Comparison of ENCODE assay signal across 18 cellular contexts in genomic region chr17:48062273-48062672, GRCh38. TPM values are rescaled to one million over a fixed set of nuclear protein-coding genes. Genes with fewer than 3 reads are reported as not detected.
DNase-seq lines count a peak whose midpoint lies in the region; ATAC-seq and TF ChIP-seq lines count a peak whose summit lies in the region.
"Had no signal": no experiment of that assay in that cellular context is flagged by ENCODE, and none has a peak within 500 bp of the region (broad histone marks: within the 10 kb centered on the region; RNA-seq: fewer than 3 reads in every experiment).

No MANE protein-coding gene starts in this region.

- peaks cover 41% of the 10 kb centered on the region for H3F3A ChIP-seq in neural progenitor cell (ENCODE audit: low read depth)

- no peaks in the 10 kb centered on the region for H3K9me3 ChIP-seq in ascending aorta
- no peaks in the 10 kb centered on the region for H3K9me3 ChIP-seq in neural progenitor cell (ENCODE audit: low read depth)
- no peaks in the 10 kb centered on the region for H3K9me3 ChIP-seq in uterus
- H3K9me3 ChIP-seq: BLaER1 had no signal

- peaks cover 94% of the 10 kb centered on the region for H3K36me3 Mint-ChIP-seq in activated T-cell treated with anti-CD3 and anti-CD28 coated beads, Interleukin-2, amount 50 U/mL, for 24 hours (ENCODE audit: low read depth)
- peaks cover 17 to 40% of the 10 kb centered on the region in 2 donors for H3K36me3 Mint-ChIP-seq in activated T-cell treated with anti-CD3 and anti-CD28 coated beads, Interleukin-2, amount 50 U/mL, for 72 hours (ENCODE audit: insufficient read depth in 2 of 2)
- peaks cover 49% of the 10 kb centered on the region for H3K36me3 Mint-ChIP-seq in neural progenitor cell

- no peak for ATAC-seq in activated T-cell treated with anti-CD3 and anti-CD28 coated beads, Interleukin-2, amount 50 U/mL, for 72 hours (replicated peaks in 1 of 2)
- no peak for ATAC-seq in GM21528 (IDR thresholded peaks at IDR 0.05; ENCODE audit: low FRiP score, unreplicated experiment)
- no peak for ATAC-seq in Right ventricle myocardium inferior

- no peaks in the 10 kb centered on the region for H3K9me3 Mint-ChIP-seq in activated T-cell treated with anti-CD3 and anti-CD28 coated beads, Interleukin-2, amount 50 U/mL, for 24 hours
- no peaks in the 10 kb centered on the region for H3K9me3 Mint-ChIP-seq in activated T-cell treated with anti-CD3 and anti-CD28 coated beads, Interleukin-2, amount 50 U/mL, for 72 hours
- no peaks in the 10 kb centered on the region for H3K9me3 Mint-ChIP-seq in neural progenitor cell
- H3K9me3 Mint-ChIP-seq: CD4-positive, alpha-beta memory T cell had no signal

- no peak overlapping the region for H3K4me2 ChIP-seq in neural progenitor cell
- H3K4me2 ChIP-seq: BLaER1 had no signal

- H3K27ac ChIP-seq in ascending aorta (peak overlapping the region; percentile 38 to 53), neural progenitor cell (peak overlapping the region; percentile 53), uterus (peak overlapping the region; percentile 39 to 53)
- H3K27ac ChIP-seq: BLaER1 had no signal

- intact Hi-C loops in ascending aorta (cut with DNase I) (no loop called here), uterus (cut with DNase I; ENCODE audit: low total_unique reads) (no loop called here), Right ventricle myocardium inferior (cut with DNase I) (no loop called here)

- H3K79me2 ChIP-seq in neural progenitor cell (ENCODE audit: low read depth), result peaks cover 10% of the 10 kb centered on the region

- H3K4me3 Mint-ChIP-seq in activated T-cell treated with anti-CD3 and anti-CD28 coated beads, Interleukin-2, amount 50 U/mL, for 24 hours, result no peak overlapping the region
- H3K4me3 Mint-ChIP-seq in activated T-cell treated with anti-CD3 and anti-CD28 coated beads, Interleukin-2, amount 50 U/mL, for 72 hours, result no peak overlapping the region
- no peak overlapping the region for H3K4me3 Mint-ChIP-seq in neural progenitor cell
- H3K4me3 Mint-ChIP-seq: CD4-positive, alpha-beta memory T cell had no signal

- no peaks in the 10 kb centered on the region for H3K27me3 ChIP-seq in ascending aorta
- no peaks in the 10 kb centered on the region for H3K27me3 ChIP-seq in neural progenitor cell
- no peaks in the 10 kb centered on the region for H3K27me3 ChIP-seq in uterus
- H3K27me3 ChIP-seq: BLaER1 had no signal

- H3K4me3 ChIP-seq in ascending aorta (no peak overlapping the region), neural progenitor cell (no peak overlapping the region), uterus (no peak overlapping the region)
- H3K4me3 ChIP-seq: BLaER1 had no signal

- peaks cover 51 to 72% of the 10 kb centered on the region in 2 donors for H3K36me3 ChIP-seq in ascending aorta
- H3K36me3 ChIP-seq in neural progenitor cell, result no peaks in the 10 kb centered on the region
- no peaks in the 10 kb centered on the region for H3K36me3 ChIP-seq in uterus

- no peak overlapping the region for H3K9ac ChIP-seq in neural progenitor cell
- H3K9ac ChIP-seq: BLaER1 had no signal

- peaks cover 65% of the 10 kb centered on the region for H4K20me1 ChIP-seq in neural progenitor cell (ENCODE audit: low read depth)

- no peak overlapping the region for H2AFZ ChIP-seq in neural progenitor cell (replicated peaks)

- peaks cover 4% of the 10 kb centered on the region for H3K4me1 Mint-ChIP-seq in activated T-cell treated with anti-CD3 and anti-CD28 coated beads, Interleukin-2, amount 50 U/mL, for 24 hours (ENCODE audit: low read depth)
- peaks cover 20% of the 10 kb centered on the region for H3K4me1 Mint-ChIP-seq in activated T-cell treated with anti-CD3 and anti-CD28 coated beads, Interleukin-2, amount 50 U/mL, for 72 hours (ENCODE audit: low read depth)
- peaks cover 13% of the 10 kb centered on the region for H3K4me1 Mint-ChIP-seq in neural progenitor cell

- no peaks in the 10 kb centered on the region for H3K27me3 Mint-ChIP-seq in activated T-cell treated with anti-CD3 and anti-CD28 coated beads, Interleukin-2, amount 50 U/mL, for 24 hours
- H3K27me3 Mint-ChIP-seq in activated T-cell treated with anti-CD3 and anti-CD28 coated beads, Interleukin-2, amount 50 U/mL, for 72 hours (ENCODE audit: low read depth), result no peaks in the 10 kb centered on the region
- peaks cover 3% of the 10 kb centered on the region for H3K27me3 Mint-ChIP-seq in neural progenitor cell (ENCODE audit: insufficient read depth, low read depth)
- H3K27me3 Mint-ChIP-seq: CD4-positive, alpha-beta memory T cell had no signal

- peaks cover 0 to 15% of the 10 kb centered on the region in 2 donors for H3K4me1 ChIP-seq in ascending aorta
- no peaks in the 10 kb centered on the region for H3K4me1 ChIP-seq in neural progenitor cell
- peaks cover 0 to 9% of the 10 kb centered on the region in 2 donors for H3K4me1 ChIP-seq in uterus
- H3K4me1 ChIP-seq: BLaER1 had no signal

- no peak for DNase-seq in activated T-cell treated with anti-CD3 and anti-CD28 coated beads, Interleukin-2, amount 50 U/mL, for 24 hours
- no peak for DNase-seq in activated T-cell treated with anti-CD3 and anti-CD28 coated beads, Interleukin-2, amount 50 U/mL, for 72 hours
- DNase-seq in ascending aorta (ENCODE audit: low spot score in 2 of 2) (no peak), neural progenitor cell (ENCODE audit: low spot score) (no peak), uterus (no peak), Right ventricle myocardium inferior (ENCODE audit: missing footprints) (no peak)
- DNase-seq in activated CD8-positive, alpha-beta memory T cell treated with anti-CD3 and anti-CD28 coated beads for 24 hours, result no peak
- DNase-seq: CD4-positive, alpha-beta memory T cell; DMS79; H7; NCI-H1092 treated with DMSO at 0.1 percent for 48 hours; NCI-H146; NCI-H2081 treated with DMSO at 0.1 percent for 48 hours; NCI-H446 treated with DMSO at 0.1 percent for 48 hours; OCI-M1; SIG-M5 had no signal

- no peak for TF ChIP-seq CTCF in ascending aorta (IDR thresholded peaks at IDR 0.05)
- TF ChIP-seq CTCF in neural progenitor cell (IDR thresholded peaks at IDR 0.05), result no peak
- no peak for TF ChIP-seq CTCF in uterus (IDR thresholded peaks at IDR 0.05)

- H3K27ac Mint-ChIP-seq in activated T-cell treated with anti-CD3 and anti-CD28 coated beads, Interleukin-2, amount 50 U/mL, for 24 hours, result peak overlapping the region; percentile 59
- H3K27ac Mint-ChIP-seq in activated T-cell treated with anti-CD3 and anti-CD28 coated beads, Interleukin-2, amount 50 U/mL, for 72 hours, result no peak overlapping the region
- no peak overlapping the region for H3K27ac Mint-ChIP-seq in neural progenitor cell
- H3K27ac Mint-ChIP-seq: CD4-positive, alpha-beta memory T cell had no signal

- TF ChIP-seq POLR2A in uterus (IDR thresholded peaks at IDR 0.05), result no peak

RNA-seq across cellular contexts. Expression of gene NFE2L1, which starts 14.1 kb away (rescaled TPM):
- total RNA-seq in activated T-cell treated with anti-CD3 and anti-CD28 coated beads, Interleukin-2, amount 50 U/mL, for 72 hours, result 100 to 1,000 TPM; 214 to 237 TPM
- total RNA-seq in ascending aorta, result 114 TPM
- total RNA-seq in neural progenitor cell (ENCODE audit: low replicate concordance), result 73.4 and 104 TPM in 2 replicates
- total RNA-seq in uterus, result 100 to 1,000 TPM in 2 of 4 donors, 10 to 100 TPM in 2; 85.6 to 323 (median 176) TPM
- 775 TPM for total RNA-seq in Right ventricle myocardium inferior

RNA-seq across cellular contexts. Expression of gene COPZ2, which starts 24.7 kb away (rescaled TPM):
- 10 to 100 TPM; 11.7 to 14.2 TPM for total RNA-seq in activated T-cell treated with anti-CD3 and anti-CD28 coated beads, Interleukin-2, amount 50 U/mL, for 72 hours
- total RNA-seq in ascending aorta, result 155 TPM
- 0.30 and 0.74 TPM in 2 replicates for total RNA-seq in neural progenitor cell (ENCODE audit: low replicate concordance)
- total RNA-seq in uterus, result 10 to 100 TPM; 12.9 to 82.7 (median 35.3) TPM
- 52.9 TPM for total RNA-seq in Right ventricle myocardium inferior
- total RNA-seq: H7 had no signal

RNA-seq across cellular contexts. Expression of gene CBX1, which starts 39.0 kb away (rescaled TPM):
- total RNA-seq in activated T-cell treated with anti-CD3 and anti-CD28 coated beads, Interleukin-2, amount 50 U/mL, for 72 hours, result 10 to 100 TPM; 47.0 to 62.3 TPM
- total RNA-seq in ascending aorta (20.2 TPM), neural progenitor cell (ENCODE audit: low replicate concordance) (206 and 208 TPM in 2 replicates), uterus (100 to 1,000 TPM in 2 of 4 donors, 10 to 100 TPM in 2; 47.1 to 132 (median 81.3) TPM), Right ventricle myocardium inferior (40.0 TPM)

RNA-seq across cellular contexts. Expression of gene SNX11, which starts 45.3 kb away (rescaled TPM):
- total RNA-seq in activated T-cell treated with anti-CD3 and anti-CD28 coated beads, Interleukin-2, amount 50 U/mL, for 72 hours, result 10 to 100 TPM; 30.5 to 30.6 TPM
- total RNA-seq in ascending aorta (6.6 TPM), neural progenitor cell (ENCODE audit: low replicate concordance) (23.4 and 26.2 TPM in 2 replicates), uterus (10 to 100 TPM in 3 of 4 donors, under 1 TPM in 1; 0.77 to 20.6 (median 14.8) TPM), Right ventricle myocardium inferior (10.5 TPM)
